In the genomic region with DNA sequence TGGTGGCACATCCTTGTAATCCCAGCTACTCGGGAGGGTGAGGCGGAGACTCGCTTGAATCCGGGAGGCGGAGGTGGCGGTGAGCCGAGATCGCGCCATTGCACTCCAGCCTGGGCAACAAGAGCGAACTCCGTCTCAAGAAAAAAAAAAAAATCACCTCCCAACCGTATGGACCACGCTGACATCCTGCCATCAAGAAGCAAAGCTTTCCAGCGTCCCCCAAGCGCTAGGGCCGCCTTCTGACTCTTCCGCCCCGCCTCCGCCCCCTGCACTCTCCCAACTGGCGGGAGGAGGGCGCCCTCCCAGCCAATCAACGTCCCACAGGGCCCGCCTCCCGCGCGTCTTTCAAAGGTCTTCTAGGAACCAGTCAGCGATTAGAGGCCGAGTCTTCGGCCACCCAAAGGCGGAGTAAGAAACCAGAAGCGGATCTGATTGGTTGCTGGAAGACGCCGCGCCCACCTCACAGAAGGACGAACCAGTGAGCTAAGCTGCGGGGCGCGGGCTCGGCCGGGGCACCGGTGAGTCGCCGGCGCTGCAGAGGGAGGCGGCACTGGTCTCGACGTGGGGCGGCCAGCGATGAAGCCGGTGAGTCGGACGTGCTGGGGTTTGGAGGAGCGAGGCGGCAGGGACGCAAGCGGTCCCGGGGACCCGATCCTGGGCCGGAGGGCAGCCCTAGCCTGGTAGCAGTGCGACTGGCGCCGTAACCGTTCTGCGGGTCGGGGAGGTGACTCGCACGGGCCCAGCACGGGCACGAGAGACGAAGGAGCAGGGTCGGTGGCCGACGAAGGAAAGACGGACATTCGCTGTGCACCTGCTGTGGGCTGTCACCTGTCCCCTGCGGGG, we compare ENCODE assay signal across 8 cellular contexts. TPM values are rescaled to one million over a fixed set of nuclear protein-coding genes. Genes with fewer than 3 reads are reported as not detected.
DNase-seq lines count a peak whose midpoint lies in the region; ATAC-seq and TF ChIP-seq lines count a peak whose summit lies in the region.

A gene with protein sequence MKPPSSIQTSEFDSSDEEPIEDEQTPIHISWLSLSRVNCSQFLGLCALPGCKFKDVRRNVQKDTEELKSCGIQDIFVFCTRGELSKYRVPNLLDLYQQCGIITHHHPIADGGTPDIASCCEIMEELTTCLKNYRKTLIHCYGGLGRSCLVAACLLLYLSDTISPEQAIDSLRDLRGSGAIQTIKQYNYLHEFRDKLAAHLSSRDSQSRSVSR (plus strand): TSS at position 515 of the 843 bp plus-strand sequence. CDS start 62 bp downstream, at position 577.

- H3K9me3 Mint-ChIP-seq in natural killer cell, result no peaks in the 10 kb centered on the region

- DNase-seq in ELF-1 (ENCODE audit: low read depth, low spot score), result peak; percentile 100
- DNase-seq in GOT3 (lab: John Stamatoyannopoulos, UW), result peak; percentile 65
- peak; percentile 95 for DNase-seq in RPMI8226
- DNase-seq in activated T-helper 1 cell treated with anti-CD3 and anti-CD28 coated beads, Interleukin-2, amount 50 U/mL, for 16 hours (ENCODE audit: low read depth in 1 of 2, low spot score in 1 of 2), result peak; percentile 95 to 96
- peak; percentile 99 for DNase-seq in fibroblast of mammary gland (ENCODE audit: low read depth)
- DNase-seq in natural killer cell, result peak; percentile 97
- DNase-seq in stimulated activated naive CD4-positive, alpha-beta T cell treated with Interleukin-2 at 50 U/mL for 16 hours (lab: John Stamatoyannopoulos, UW), result peak; percentile 99

- peak; percentile 93 to 98 (median 94) for ATAC-seq in natural killer cell

- intact Hi-C loops in natural killer cell (cut with micrococcal nuclease), result loop anchor here (1.0 to 2.0 kb wide), 3 partner anchors 45 to 113 kb away; a partner anchor contains a TSS

- peaks cover 7% of the 10 kb centered on the region in 2 donors for H3K4me1 Mint-ChIP-seq in natural killer cell

- H3K27me3 Mint-ChIP-seq in natural killer cell (ENCODE audit: low read depth in 2 of 2), result peaks cover 0 to 3% of the 10 kb centered on the region in 2 donors

- peak within 1 kb of the TSS; percentile 73 for H3K4me3 ChIP-seq in fibroblast of mammary gland (ENCODE audit: control insufficient read depth, low read depth, low read length)

- H3K4me3 Mint-ChIP-seq in natural killer cell, result peak within 1 kb of the TSS; percentile 92

- H3K36me3 Mint-ChIP-seq in natural killer cell, result no peaks in the 10 kb centered on the region

- TF ChIP-seq CTCF in LNCAP (IDR thresholded peaks at IDR 0.05) (peak; percentile 40), fibroblast of mammary gland (conservative IDR thresholded peaks at IDR 0.05; ENCODE audit: control insufficient read depth, insufficient read depth, low read depth, low read length) (peak; percentile 8), natural killer cell (IDR thresholded peaks at IDR 0.05) (peak; percentile 30)

- peak within 1 kb of the TSS; percentile 58 to 86 for H3K27ac Mint-ChIP-seq in natural killer cell

RNA-seq across cellular contexts. Expression of the gene that starts here (rescaled TPM):
- 1 to 10 TPM in 2 of 3 donors, under 1 TPM in 1; 0.89 to 3.0 (median 1.8) TPM for total RNA-seq in natural killer cell

Comparison
In these comparisons a context has a peak if more than half of its experiments do, and no peak if none do; other contexts are left out.
1. Peak in every context shown above with its lines: DNase-seq, ATAC-seq and H3K4me3 ChIP-seq.